In the genomic region with DNA sequence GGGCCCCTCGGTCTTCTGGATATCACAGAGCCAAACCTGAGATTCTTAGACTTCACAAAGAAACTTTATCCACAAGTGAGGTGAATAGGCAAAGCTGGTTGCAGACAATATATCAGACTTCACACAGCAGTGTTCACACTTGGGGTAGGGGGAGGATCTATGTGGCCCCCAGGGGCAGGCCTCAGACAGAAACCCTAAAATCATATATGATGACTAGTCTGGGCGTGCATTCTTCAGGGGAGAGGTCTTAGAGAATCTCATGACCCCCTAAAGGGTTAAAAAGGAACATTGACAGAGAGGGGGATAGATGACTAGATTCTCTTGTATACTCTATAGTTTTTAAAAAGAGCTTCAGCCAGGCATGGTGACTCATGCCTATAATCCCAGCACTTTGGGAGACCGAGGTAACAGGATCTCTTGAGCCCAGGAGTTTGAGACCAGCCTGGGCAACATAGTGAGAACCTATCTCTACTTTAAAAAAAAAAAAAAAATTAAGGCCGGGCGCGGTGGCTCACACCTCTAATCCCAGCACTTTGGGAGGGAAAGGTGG, we compare ENCODE assay signal across 14 cellular contexts. TPM values are rescaled to one million over a fixed set of nuclear protein-coding genes. Genes with fewer than 3 reads are reported as not detected.
DNase-seq lines count a peak whose midpoint lies in the region; ATAC-seq and TF ChIP-seq lines count a peak whose summit lies in the region.
"Had no signal": no experiment of that assay in that cellular context is flagged by ENCODE, and none has a peak within 500 bp of the region (broad histone marks: within the 10 kb centered on the region; RNA-seq: fewer than 3 reads in every experiment).

No MANE protein-coding gene starts in this region.

- peak overlapping the region; percentile 57 for H3K27ac Mint-ChIP-seq in activated naive CD4-positive, alpha-beta T cell treated with anti-CD3 and anti-CD28 coated beads, Interleukin-2, amount 10 ng/mL, durations not matched to agents 7 days and 5 days
- peak overlapping the region; percentile 71 for H3K27ac Mint-ChIP-seq in activated CD8-positive, alpha-beta T cell treated with anti-CD3 and anti-CD28 coated beads for 36 hours
- peak overlapping the region; percentile 98 for H3K27ac Mint-ChIP-seq in memory B cell

- H3K27ac ChIP-seq in thymus (ENCODE audit: low read depth) = peak overlapping the region; percentile 46
- H3K27ac ChIP-seq: SK-N-MC had no signal

- no peak overlapping the region for H3K4me3 ChIP-seq in thymus (ENCODE audit: low read length)
- H3K4me3 ChIP-seq: ascending aorta, SK-N-MC had no signal

- POLR2A ChIA-PET in activated CD8-positive, alpha-beta T cell treated with anti-CD3 and anti-CD28 coated beads for 36 hours (lab: Charles Lee) = interaction anchor here (0.6 to 1.2 kb wide), 6 partner anchors 11 to 193 kb away, joined by 3 to 4 read pairs (median 3); no protein-coding TSS in a partner anchor

- ATAC-seq in activated CD8-positive, alpha-beta T cell treated with anti-CD3 and anti-CD28 coated beads for 36 hours = no peak
- ATAC-seq in memory B cell (ENCODE audit: low read depth) = no peak
- no peak for ATAC-seq in GM21390 (IDR thresholded peaks at IDR 0.05; ENCODE audit: unreplicated experiment)
- ATAC-seq in HG02763 (IDR thresholded peaks at IDR 0.05; ENCODE audit: unreplicated experiment) = no peak
- no peak for ATAC-seq in Right ventricle myocardium inferior

- H3K27me3 Mint-ChIP-seq in activated naive CD4-positive, alpha-beta T cell treated with anti-CD3 and anti-CD28 coated beads, Interleukin-2, amount 10 ng/mL, durations not matched to agents 7 days and 5 days = peaks cover 8% of the 10 kb centered on the region
- H3K27me3 Mint-ChIP-seq in activated CD8-positive, alpha-beta T cell treated with anti-CD3 and anti-CD28 coated beads for 36 hours = no peaks in the 10 kb centered on the region
- no peaks in the 10 kb centered on the region for H3K27me3 Mint-ChIP-seq in memory B cell

- no peaks in the 10 kb centered on the region for H3K27me3 ChIP-seq in thymus (ENCODE audit: control insufficient read depth, insufficient read depth)
- H3K27me3 ChIP-seq: ascending aorta had no signal

- H3K9me3 Mint-ChIP-seq in activated naive CD4-positive, alpha-beta T cell treated with anti-CD3 and anti-CD28 coated beads, Interleukin-2, amount 10 ng/mL, durations not matched to agents 7 days and 5 days = no peaks in the 10 kb centered on the region
- no peaks in the 10 kb centered on the region for H3K9me3 Mint-ChIP-seq in activated CD8-positive, alpha-beta T cell treated with anti-CD3 and anti-CD28 coated beads for 36 hours
- H3K9me3 Mint-ChIP-seq in memory B cell = no peaks in the 10 kb centered on the region

- intact Hi-C loops in activated CD8-positive, alpha-beta T cell treated with anti-CD3 and anti-CD28 coated beads for 36 hours (cut with micrococcal nuclease) = no loop called here
- intact Hi-C loops in Right ventricle myocardium inferior (cut with DNase I) = no loop called here

- no peak for TF ChIP-seq CTCF in activated CD8-positive, alpha-beta T cell treated with anti-CD3 and anti-CD28 coated beads for 36 hours (IDR thresholded peaks at IDR 0.05)

- peaks cover 18% of the 10 kb centered on the region for H3K36me3 Mint-ChIP-seq in activated naive CD4-positive, alpha-beta T cell treated with anti-CD3 and anti-CD28 coated beads, Interleukin-2, amount 10 ng/mL, durations not matched to agents 7 days and 5 days
- peaks cover 9% of the 10 kb centered on the region for H3K36me3 Mint-ChIP-seq in activated CD8-positive, alpha-beta T cell treated with anti-CD3 and anti-CD28 coated beads for 36 hours (ENCODE audit: low read depth)
- no peaks in the 10 kb centered on the region for H3K36me3 Mint-ChIP-seq in memory B cell

- peaks cover 61% of the 10 kb centered on the region for H3K4me1 Mint-ChIP-seq in activated naive CD4-positive, alpha-beta T cell treated with anti-CD3 and anti-CD28 coated beads, Interleukin-2, amount 10 ng/mL, durations not matched to agents 7 days and 5 days
- H3K4me1 Mint-ChIP-seq in activated CD8-positive, alpha-beta T cell treated with anti-CD3 and anti-CD28 coated beads for 36 hours (ENCODE audit: low read depth) = peaks cover 52% of the 10 kb centered on the region
- peaks cover 51% of the 10 kb centered on the region for H3K4me1 Mint-ChIP-seq in memory B cell

- CTCF ChIA-PET in activated naive CD4-positive, alpha-beta T cell treated with anti-CD3 and anti-CD28 coated beads, Interleukin-2, amount 10 ng/mL, durations not matched to agents 7 days and 5 days (lab: Charles Lee) = interaction anchor here (1.2 kb wide), 1 partner anchor 21 kb away, joined by 4 read pairs; no protein-coding TSS in a partner anchor
- CTCF ChIA-PET in activated CD8-positive, alpha-beta T cell treated with anti-CD3 and anti-CD28 coated beads for 36 hours (lab: Charles Lee) = interaction anchor here (3.3 kb wide), 1 partner anchor 26 kb away, joined by 12 read pairs; no protein-coding TSS in a partner anchor

- WGBS in thymus = 89% methylated on average over 6 of the region's 6 CpGs

- no peaks in the 10 kb centered on the region for H3K9me3 ChIP-seq in thymus (ENCODE audit: control insufficient read depth)
- H3K9me3 ChIP-seq: ascending aorta had no signal

- no peak overlapping the region for H3K4me3 Mint-ChIP-seq in activated naive CD4-positive, alpha-beta T cell treated with anti-CD3 and anti-CD28 coated beads, Interleukin-2, amount 10 ng/mL, durations not matched to agents 7 days and 5 days
- H3K4me3 Mint-ChIP-seq in activated CD8-positive, alpha-beta T cell treated with anti-CD3 and anti-CD28 coated beads for 36 hours = no peak overlapping the region
- no peak overlapping the region for H3K4me3 Mint-ChIP-seq in memory B cell

- H3K4me1 ChIP-seq in thymus (ENCODE audit: control insufficient read depth, insufficient read depth, low read length) = peaks cover 35% of the 10 kb centered on the region
- H3K4me1 ChIP-seq: ascending aorta had no signal

- H3K36me3 ChIP-seq in thymus (ENCODE audit: control insufficient read depth, insufficient read depth) = peaks cover 3% of the 10 kb centered on the region
- H3K36me3 ChIP-seq: ascending aorta had no signal

- no peak for DNase-seq in activated naive CD4-positive, alpha-beta T cell treated with anti-CD3 and anti-CD28 coated beads, Interleukin-2, amount 10 ng/mL, durations not matched to agents 7 days and 5 days
- no peak for DNase-seq in activated naive CD4-positive, alpha-beta T cell (lab: John Stamatoyannopoulos, UW)
- DNase-seq in activated CD8-positive, alpha-beta T cell treated with anti-CD3 and anti-CD28 coated beads for 36 hours = no peak
- DNase-seq in memory B cell (ENCODE audit: low spot score in 2 of 2) (no peak), Right ventricle myocardium inferior (ENCODE audit: missing footprints) (no peak)
- DNase-seq: hippocampal formation, NCI-H1105 treated with DMSO at 0.1 percent for 48 hours, NCI-H69 had no signal

RNA-seq across cellular contexts. Expression of gene TYROBP, which starts 2.8 kb away (rescaled TPM):
- total RNA-seq in activated CD8-positive, alpha-beta T cell treated with anti-CD3 and anti-CD28 coated beads for 36 hours = 1 to 10 TPM in 1 of 2 experiments, under 1 TPM in 1; 0.81 to 1.5 TPM
- polyA plus RNA-seq in thymus = 162 TPM
- 34.5 TPM for total RNA-seq in Right ventricle myocardium inferior
- total RNA-seq: activated CD8-positive, alpha-beta memory T cell treated with anti-CD3 and anti-CD28 coated beads for 36 hours had no signal

RNA-seq across cellular contexts. Expression of gene HCST, which starts 2.9 kb away (rescaled TPM):
- 10 to 100 TPM; 57.1 to 72.0 TPM for total RNA-seq in activated CD8-positive, alpha-beta T cell treated with anti-CD3 and anti-CD28 coated beads for 36 hours
- polyA plus RNA-seq in thymus = 158 TPM
- total RNA-seq in Right ventricle myocardium inferior = 6.3 TPM
- total RNA-seq: ascending aorta had no signal

RNA-seq across cellular contexts. Expression of gene NFKBID, which starts 4.9 kb away (rescaled TPM):
- total RNA-seq in activated CD8-positive, alpha-beta T cell treated with anti-CD3 and anti-CD28 coated beads for 36 hours = 10 to 100 TPM; 80.8 to 81.2 TPM
- polyA plus RNA-seq in thymus = 29.8 TPM
- 2.1 TPM for total RNA-seq in Right ventricle myocardium inferior

RNA-seq across cellular contexts. Expression of gene LRFN3, which starts 30.9 kb away (rescaled TPM):
- total RNA-seq in activated CD8-positive, alpha-beta T cell treated with anti-CD3 and anti-CD28 coated beads for 36 hours = 1 to 10 TPM; 4.8 to 6.6 TPM
- 1.6 TPM for polyA plus RNA-seq in thymus
- total RNA-seq in Right ventricle myocardium inferior = 8.4 TPM

RNA-seq across cellular contexts. Expression of gene APLP1, which starts 36.9 kb away (rescaled TPM):
- total RNA-seq in activated CD8-positive, alpha-beta T cell treated with anti-CD3 and anti-CD28 coated beads for 36 hours = 1 to 10 TPM; 2.0 to 2.1 TPM
- polyA plus RNA-seq in thymus = 3.3 TPM
- total RNA-seq in Right ventricle myocardium inferior = 20.5 TPM

Comparison
In these comparisons a context has a peak if more than half of its experiments do, and no peak if none do; other contexts are left out.
1. RNA of gene TYROBP, which starts 2.8 kb away (total RNA-seq): 34.5 TPM in Right ventricle myocardium inferior (single experiment); 0.81 to 1.5 TPM in activated CD8-positive, alpha-beta T cell treated with anti-CD3 and anti-CD28 coated beads for 36 hours; every median in the first group is over 10 times any median in the second.
2. RNA of gene NFKBID, which starts 4.9 kb away (total RNA-seq): 80.8 to 81.2 TPM in activated CD8-positive, alpha-beta T cell treated with anti-CD3 and anti-CD28 coated beads for 36 hours; 2.1 TPM in Right ventricle myocardium inferior (single experiment); every median in the first group is over 10 times any median in the second.
3. Peak in every context shown above with its lines, with median percentiles within 50 percentile points of each other: H3K27ac Mint-ChIP-seq.